9 cellular contexts compared by ENCODE assay signal in the genomic region with DNA sequence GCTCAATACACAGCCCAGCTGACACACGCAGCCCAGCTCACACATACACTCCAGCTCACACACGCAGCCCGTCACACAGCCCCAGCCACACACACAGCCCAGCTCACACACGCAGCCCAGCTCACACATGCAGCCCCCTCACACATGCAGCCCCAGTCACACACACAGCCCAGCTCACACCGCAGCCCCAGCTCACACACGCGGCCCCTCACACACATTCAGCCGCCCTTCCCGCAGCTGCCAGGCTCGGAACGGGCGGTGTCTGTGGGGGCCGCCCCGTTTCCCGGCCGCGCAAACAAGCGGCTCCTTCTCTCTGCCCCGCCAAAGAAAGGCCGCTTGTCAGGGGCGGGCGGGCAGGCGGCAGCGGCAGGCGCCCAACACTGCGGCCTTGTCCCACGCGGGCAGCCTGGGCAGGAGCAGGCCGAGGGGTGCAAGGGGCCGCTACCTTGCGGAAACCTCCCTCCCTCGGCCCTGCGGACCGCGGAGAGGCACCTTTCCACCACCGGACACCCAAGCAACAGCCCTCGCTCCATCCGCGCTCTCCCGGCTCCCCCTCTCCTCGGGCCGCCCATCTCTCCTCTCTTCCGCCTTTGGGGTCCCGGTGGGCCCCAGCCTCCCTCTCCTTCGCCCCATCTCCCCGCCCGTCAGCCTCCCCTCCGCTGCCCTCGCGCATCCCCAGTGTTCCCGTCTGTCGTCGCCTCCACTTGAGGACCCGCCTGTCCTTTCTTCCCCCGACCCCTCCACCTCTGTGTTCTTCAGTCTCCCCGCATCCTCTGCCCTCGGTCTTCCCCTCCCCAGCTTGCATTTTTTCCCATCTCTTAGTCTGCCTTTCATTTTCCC. TPM values are rescaled to one million over a fixed set of nuclear protein-coding genes. Genes with fewer than 3 reads are reported as not detected.
DNase-seq lines count a peak whose midpoint lies in the region; ATAC-seq and TF ChIP-seq lines count a peak whose summit lies in the region.
"Had no signal": no experiment of that assay in that cellular context is flagged by ENCODE, and none has a peak within 500 bp of the region (broad histone marks: within the 10 kb centered on the region; RNA-seq: fewer than 3 reads in every experiment).

No MANE protein-coding gene starts in this region.

- no peaks in the 10 kb centered on the region for H3K36me3 ChIP-seq in ovary

- H3K4me1 Mint-ChIP-seq in activated CD8-positive, alpha-beta memory T cell treated with anti-CD3 and anti-CD28 coated beads, Interleukin-2, amount 10 ng/mL, durations not matched to agents 7 days and 5 days = peaks cover 24% of the 10 kb centered on the region

- no peaks in the 10 kb centered on the region for H3K36me3 Mint-ChIP-seq in activated CD8-positive, alpha-beta memory T cell treated with anti-CD3 and anti-CD28 coated beads, Interleukin-2, amount 10 ng/mL, durations not matched to agents 7 days and 5 days

- no peak for TF ChIP-seq EP300 in ovary (IDR thresholded peaks at IDR 0.05)

- H3K27ac Mint-ChIP-seq in activated CD8-positive, alpha-beta memory T cell treated with anti-CD3 and anti-CD28 coated beads, Interleukin-2, amount 10 ng/mL, durations not matched to agents 7 days and 5 days = no peak overlapping the region

- H3K9me3 ChIP-seq in ovary = no peaks in the 10 kb centered on the region

- H3K4me1 ChIP-seq in ovary (ENCODE audit: insufficient read depth) = peaks cover 14% of the 10 kb centered on the region

- H3K27me3 Mint-ChIP-seq in activated CD8-positive, alpha-beta memory T cell treated with anti-CD3 and anti-CD28 coated beads, Interleukin-2, amount 10 ng/mL, durations not matched to agents 7 days and 5 days = peaks cover 30% of the 10 kb centered on the region

- H3K4me3 Mint-ChIP-seq in activated CD8-positive, alpha-beta memory T cell treated with anti-CD3 and anti-CD28 coated beads, Interleukin-2, amount 10 ng/mL, durations not matched to agents 7 days and 5 days = peak overlapping the region; percentile 64

- no peaks in the 10 kb centered on the region for H3K27me3 ChIP-seq in ovary

- no peaks in the 10 kb centered on the region for H3K9me3 Mint-ChIP-seq in activated CD8-positive, alpha-beta memory T cell treated with anti-CD3 and anti-CD28 coated beads, Interleukin-2, amount 10 ng/mL, durations not matched to agents 7 days and 5 days (ENCODE audit: low read depth)

- TF ChIP-seq CTCF in fibroblast of the aortic adventitia (IDR thresholded peaks at IDR 0.05; ENCODE audit: insufficient read depth, low read length) (no peak), ovary (IDR thresholded peaks at IDR 0.05) (no peak)

- H3K27ac ChIP-seq in ovary = peak overlapping the region; percentile 64 to 97
- H3K27ac ChIP-seq: epithelial cell of prostate had no signal

- no peak for TF ChIP-seq POLR2A in ovary (IDR thresholded peaks at IDR 0.05)

- peak; percentile 33 for DNase-seq in ELF-1 (ENCODE audit: low read depth, low spot score)
- DNase-seq in activated CD8-positive, alpha-beta memory T cell treated with anti-CD3 and anti-CD28 coated beads, Interleukin-2, amount 10 ng/mL, durations not matched to agents 7 days and 5 days = no peak
- peak; percentile 41 for DNase-seq in fibroblast of the aortic adventitia (ENCODE audit: low read depth)
- peak in 3 of 5 donors; percentile 58 to 63 (median 60) for DNase-seq in ovary
- DNase-seq in GM19238 (ENCODE audit: insufficient read length, low spot score) = no peak
- DNase-seq in HPDE6-E6E7 (ENCODE audit: extremely low spot score) = no peak

- peak overlapping the region; percentile 80 for H3K4me3 ChIP-seq in fibroblast of the aortic adventitia (ENCODE audit: low read depth, low read length)
- peak overlapping the region; percentile 76 for H3K4me3 ChIP-seq in ovary

- intact Hi-C loops in ovary (cut with DNase I) = loop anchor here in 2 of 4 donors (2.0 to 5.0 kb wide), 2 partner anchors 32 to 41 kb away; no protein-coding TSS in a partner anchor

- ATAC-seq in activated CD8-positive, alpha-beta memory T cell treated with anti-CD3 and anti-CD28 coated beads, Interleukin-2, amount 10 ng/mL, durations not matched to agents 7 days and 5 days = peak; percentile 7
- ATAC-seq in HG03378 (IDR thresholded peaks at IDR 0.05; ENCODE audit: unreplicated experiment) = no peak
- ATAC-seq in HG02970 (IDR thresholded peaks at IDR 0.05; ENCODE audit: low FRiP score, unreplicated experiment) = no peak

- WGBS in ovary, 3 donors = 21 to 25% (median 24%) methylated on average over 57 of the region's 57 CpGs

- CTCF ChIA-PET in activated CD8-positive, alpha-beta memory T cell treated with anti-CD3 and anti-CD28 coated beads, Interleukin-2, amount 10 ng/mL, durations not matched to agents 7 days and 5 days (lab: Charles Lee) = interaction anchor here (1.2 to 6.6 kb wide), 6 partner anchors 10 to 50 kb away, joined by 3 to 75 read pairs (median 8); a partner anchor contains a TSS

RNA-seq across cellular contexts. Expression of a gene that starts 2.2 kb away (rescaled TPM):
- total RNA-seq in activated CD8-positive, alpha-beta memory T cell treated with anti-CD3 and anti-CD28 coated beads, Interleukin-2, amount 10 ng/mL, durations not matched to agents 7 days and 5 days = 1 to 10 TPM in 1 of 2 experiments, under 1 TPM in 1; 0.91 to 1.3 TPM
- total RNA-seq in fibroblast of the aortic adventitia (ENCODE audit: low replicate concordance) (49.1 and 93.5 TPM in 2 replicates), ovary (100 to 1,000 TPM in 5 of 7 donors, 10 to 100 TPM in 2; 69.4 to 265 (median 139) TPM)
- polyA plus RNA-seq in ovary = 10 to 100 TPM; 46.2 to 73.7 TPM

RNA-seq across cellular contexts. Expression of a gene that starts 37.4 kb away (rescaled TPM):
- 100 to 1,000 TPM in 1 of 2 experiments, 10 to 100 TPM in 1; 98.9 to 130 TPM for total RNA-seq in activated CD8-positive, alpha-beta memory T cell treated with anti-CD3 and anti-CD28 coated beads, Interleukin-2, amount 10 ng/mL, durations not matched to agents 7 days and 5 days
- 72.4 and 210 TPM in 2 replicates for total RNA-seq in fibroblast of the aortic adventitia (ENCODE audit: low replicate concordance)
- total RNA-seq in ovary = 100 to 1,000 TPM in 5 of 7 donors, 10 to 100 TPM in 2; 60.2 to 151 (median 125) TPM
- 100 to 1,000 TPM in 1 of 2 donors, 10 to 100 TPM in 1; 67.3 to 154 TPM for polyA plus RNA-seq in ovary

RNA-seq across cellular contexts. Expression of a gene that starts 43.9 kb away (rescaled TPM):
- total RNA-seq in activated CD8-positive, alpha-beta memory T cell treated with anti-CD3 and anti-CD28 coated beads, Interleukin-2, amount 10 ng/mL, durations not matched to agents 7 days and 5 days = 10 to 100 TPM; 10.4 to 13.1 TPM
- total RNA-seq in fibroblast of the aortic adventitia (ENCODE audit: low replicate concordance) = 46.5 and 66.6 TPM in 2 replicates
- 10 to 100 TPM; 22.2 to 42.6 (median 27.9) TPM for total RNA-seq in ovary
- 10 to 100 TPM; 22.8 to 53.1 TPM for polyA plus RNA-seq in ovary

Comparison
In these comparisons a context has a peak if more than half of its experiments do, and no peak if none do; other contexts are left out.
1. DNase-seq: peak in ELF-1 (single experiment), fibroblast of the aortic adventitia (single experiment) and ovary (3 of 5); none in activated CD8-positive, alpha-beta memory T cell treated with anti-CD3 and anti-CD28 coated beads, Interleukin-2, amount 10 ng/mL, durations not matched to agents 7 days and 5 days (single experiment), GM19238 (single experiment) and HPDE6-E6E7 (single experiment).
2. RNA of a gene that starts 2.2 kb away (total RNA-seq): 69.4 to 265 TPM in ovary and 49.1 to 93.5 TPM in fibroblast of the aortic adventitia; 0.91 to 1.3 TPM in activated CD8-positive, alpha-beta memory T cell treated with anti-CD3 and anti-CD28 coated beads, Interleukin-2, amount 10 ng/mL, durations not matched to agents 7 days and 5 days; every median in the first group is over 10 times any median in the second.